Comparison of ENCODE assay signal across 2 cellular contexts in genomic region chr2:3527886-3528785, GRCh38.
TF ChIP-seq lines count a peak whose summit lies in the region.

No MANE protein-coding gene starts in this region.

TF ChIP-seq in HCT116, 20 proteins besides CTCF, POLR2A, EP300 and RAD21:
- TF ChIP-seq, protein P1, sequence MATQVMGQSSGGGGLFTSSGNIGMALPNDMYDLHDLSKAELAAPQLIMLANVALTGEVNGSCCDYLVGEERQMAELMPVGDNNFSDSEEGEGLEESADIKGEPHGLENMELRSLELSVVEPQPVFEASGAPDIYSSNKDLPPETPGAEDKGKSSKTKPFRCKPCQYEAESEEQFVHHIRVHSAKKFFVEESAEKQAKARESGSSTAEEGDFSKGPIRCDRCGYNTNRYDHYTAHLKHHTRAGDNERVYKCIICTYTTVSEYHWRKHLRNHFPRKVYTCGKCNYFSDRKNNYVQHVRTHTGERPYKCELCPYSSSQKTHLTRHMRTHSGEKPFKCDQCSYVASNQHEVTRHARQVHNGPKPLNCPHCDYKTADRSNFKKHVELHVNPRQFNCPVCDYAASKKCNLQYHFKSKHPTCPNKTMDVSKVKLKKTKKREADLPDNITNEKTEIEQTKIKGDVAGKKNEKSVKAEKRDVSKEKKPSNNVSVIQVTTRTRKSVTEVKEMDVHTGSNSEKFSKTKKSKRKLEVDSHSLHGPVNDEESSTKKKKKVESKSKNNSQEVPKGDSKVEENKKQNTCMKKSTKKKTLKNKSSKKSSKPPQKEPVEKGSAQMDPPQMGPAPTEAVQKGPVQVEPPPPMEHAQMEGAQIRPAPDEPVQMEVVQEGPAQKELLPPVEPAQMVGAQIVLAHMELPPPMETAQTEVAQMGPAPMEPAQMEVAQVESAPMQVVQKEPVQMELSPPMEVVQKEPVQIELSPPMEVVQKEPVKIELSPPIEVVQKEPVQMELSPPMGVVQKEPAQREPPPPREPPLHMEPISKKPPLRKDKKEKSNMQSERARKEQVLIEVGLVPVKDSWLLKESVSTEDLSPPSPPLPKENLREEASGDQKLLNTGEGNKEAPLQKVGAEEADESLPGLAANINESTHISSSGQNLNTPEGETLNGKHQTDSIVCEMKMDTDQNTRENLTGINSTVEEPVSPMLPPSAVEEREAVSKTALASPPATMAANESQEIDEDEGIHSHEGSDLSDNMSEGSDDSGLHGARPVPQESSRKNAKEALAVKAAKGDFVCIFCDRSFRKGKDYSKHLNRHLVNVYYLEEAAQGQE (IDR thresholded peaks at IDR 0.05; ENCODE audit: low read depth), result no peak

TF ChIP-seq in H1, 55 proteins besides CTCF, POLR2A, EP300 and RAD21:
- no peak for TF ChIP-seq CEBPB (IDR thresholded peaks at IDR 0.05; ENCODE audit: low read depth, low read length)
- TF ChIP-seq PHF8 (conservative IDR thresholded peaks at IDR 0.05; ENCODE audit: low read depth, low read length), result no peak
- peak; percentile 14 for TF ChIP-seq HDAC6 (IDR thresholded peaks at IDR 0.05; ENCODE audit: low read depth, low read length)
- no peak for TF ChIP-seq EGR1 (IDR thresholded peaks at IDR 0.05; ENCODE audit: borderline replicate concordance, low read depth, low read length)
- TF ChIP-seq SP4 (IDR thresholded peaks at IDR 0.05; ENCODE audit: low read length), result no peak
- TF ChIP-seq POU5F1 (IDR thresholded peaks at IDR 0.05; ENCODE audit: low read depth, low read length), result no peak
